In the genomic region with DNA sequence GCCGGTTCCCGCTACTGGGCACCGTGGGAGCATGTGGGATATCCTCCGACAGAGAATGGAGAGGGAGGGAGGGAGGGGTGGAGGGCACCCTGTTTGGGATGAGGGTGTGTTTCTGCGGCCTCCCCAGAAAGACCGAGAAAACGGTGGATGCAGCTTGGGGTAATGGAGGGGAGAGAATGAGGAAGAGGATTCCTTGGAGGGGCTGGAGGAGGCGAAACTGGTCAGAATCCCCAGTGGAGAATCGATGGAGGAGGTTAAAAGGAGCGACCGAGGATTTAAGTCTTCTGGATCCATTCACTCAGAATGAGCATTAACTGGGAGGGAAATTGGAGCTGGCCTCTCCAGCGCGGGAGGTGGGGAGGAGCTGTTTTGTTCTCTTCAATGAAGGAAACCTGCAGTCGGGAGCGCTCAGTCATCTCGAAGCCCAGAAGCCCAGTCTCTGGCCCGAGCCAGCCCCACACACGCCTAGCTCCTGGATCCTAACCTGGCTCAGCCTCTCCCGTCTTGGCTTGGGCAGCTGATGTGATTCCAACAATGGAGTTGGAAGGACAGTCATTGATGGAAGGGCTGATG, we compare ENCODE assay signal across 8 cellular contexts. TPM values are rescaled to one million over a fixed set of nuclear protein-coding genes. Genes with fewer than 3 reads are reported as not detected.
A peak's percentile ranks its signal among the peaks of the same experiment; 100 is the strongest.
DNase-seq lines count a peak whose midpoint lies in the region; ATAC-seq, FAIRE-seq and TF ChIP-seq lines count a peak whose summit lies in the region.

No MANE protein-coding gene starts in this region.

- H3K36me3 ChIP-seq in BLaER1 (no peaks in the 10 kb centered on the region), cardiac muscle cell (no peaks in the 10 kb centered on the region), trophoblast cell (ENCODE audit: control insufficient read depth in 1 of 2, insufficient read depth in 2 of 2, low read length in 2 of 2) (peaks cover 0 to 2% of the 10 kb centered on the region in 2 experiments)

- no peak overlapping the region for H2AK5ac ChIP-seq in trophoblast cell (ENCODE audit: low read length)

- peak in 1 of 2 donors; percentile 21 for ATAC-seq in activated T-cell treated with anti-CD3 and anti-CD28 coated beads, Interleukin-2, amount 50 U/mL, for 72 hours (replicated peaks in 1 of 2)
- no peak for ATAC-seq in GM21526 (IDR thresholded peaks at IDR 0.05; ENCODE audit: low FRiP score, unreplicated experiment)
- ATAC-seq in HG02870 (IDR thresholded peaks at IDR 0.05; ENCODE audit: unreplicated experiment) = no peak
- ATAC-seq in HG02759 (IDR thresholded peaks at IDR 0.05; ENCODE audit: unreplicated experiment) = no peak

- peaks cover 41% of the 10 kb centered on the region for H3K4me1 Mint-ChIP-seq in activated T-cell treated with anti-CD3 and anti-CD28 coated beads, Interleukin-2, amount 50 U/mL, for 72 hours (ENCODE audit: low read depth)

- no peaks in the 10 kb centered on the region for H3K9me3 ChIP-seq in BLaER1
- H3K9me3 ChIP-seq in cardiac muscle cell (ENCODE audit: low read depth) = no peaks in the 10 kb centered on the region
- no peaks in the 10 kb centered on the region for H3K9me3 ChIP-seq in trophoblast cell (ENCODE audit: insufficient read depth, low read depth, low read length)

- H3K4me1 ChIP-seq in BLaER1 = peaks cover 27% of the 10 kb centered on the region
- peaks cover 12% of the 10 kb centered on the region for H3K4me1 ChIP-seq in cardiac muscle cell (ENCODE audit: low read depth)
- peaks cover 4 to 6% of the 10 kb centered on the region in 2 experiments for H3K4me1 ChIP-seq in trophoblast cell (ENCODE audit: control insufficient read depth in 1 of 2, insufficient read depth in 2 of 2, low read length in 2 of 2)

- no peak overlapping the region for H2BK12ac ChIP-seq in trophoblast cell (ENCODE audit: low read length)

- no peaks in the 10 kb centered on the region for H3K36me3 Mint-ChIP-seq in activated T-cell treated with anti-CD3 and anti-CD28 coated beads, Interleukin-2, amount 50 U/mL, for 72 hours (ENCODE audit: insufficient read depth in 2 of 2)

- H3K79me1 ChIP-seq in trophoblast cell (ENCODE audit: low read length) = peaks cover 3% of the 10 kb centered on the region

- H2BK5ac ChIP-seq in trophoblast cell (ENCODE audit: low read depth, low read length, poor library complexity) = no peak overlapping the region

- H3K27me3 ChIP-seq in BLaER1 = no peaks in the 10 kb centered on the region
- no peaks in the 10 kb centered on the region for H3K27me3 ChIP-seq in cardiac muscle cell
- no peaks in the 10 kb centered on the region for H3K27me3 ChIP-seq in trophoblast cell (ENCODE audit: insufficient read depth, low read length)

- no peak overlapping the region for H3K27ac Mint-ChIP-seq in activated T-cell treated with anti-CD3 and anti-CD28 coated beads, Interleukin-2, amount 50 U/mL, for 72 hours

- peaks cover 10% of the 10 kb centered on the region for H3K27me3 Mint-ChIP-seq in activated T-cell treated with anti-CD3 and anti-CD28 coated beads, Interleukin-2, amount 50 U/mL, for 72 hours (ENCODE audit: low read depth)

- H3K4me3 ChIP-seq in BLaER1 (peak overlapping the region; percentile 69), cardiac muscle cell (peak overlapping the region; percentile 60), trophoblast cell (ENCODE audit: low read depth, low read length) (peak overlapping the region; percentile 79)

- H3K4me3 Mint-ChIP-seq in activated T-cell treated with anti-CD3 and anti-CD28 coated beads, Interleukin-2, amount 50 U/mL, for 72 hours = peak overlapping the region; percentile 90 to 93

- peak overlapping the region; percentile 84 for H4K8ac ChIP-seq in trophoblast cell (ENCODE audit: low read depth, low read length)

- peak overlapping the region; percentile 51; the same call in 1 of the 2 replicates for H3K9ac ChIP-seq in BLaER1
- no peak overlapping the region for H3K9ac ChIP-seq in trophoblast cell (ENCODE audit: low read length)

- no CpG with 5 or more reads among the region's 19 CpGs for WGBS in trophoblast cell (ENCODE audit: extremely low coverage, insufficient coverage, insufficient read length)

- peak overlapping the region; percentile 94 for H3K4me2 ChIP-seq in BLaER1
- H3K4me2 ChIP-seq in trophoblast cell (ENCODE audit: low read length) = peak overlapping the region; percentile 94

- H2BK120ac ChIP-seq in trophoblast cell (ENCODE audit: insufficient read depth, low read length, poor library complexity) = no peak overlapping the region

- H3K18ac ChIP-seq in trophoblast cell (ENCODE audit: low read length) = peak overlapping the region; percentile 76

- no peaks in the 10 kb centered on the region for H3K9me3 Mint-ChIP-seq in activated T-cell treated with anti-CD3 and anti-CD28 coated beads, Interleukin-2, amount 50 U/mL, for 72 hours

- FAIRE-seq in HTR-8/SVneo (lab: Jason Lieb, UNC) = no peak

- H3K27ac ChIP-seq in BLaER1 = no peak overlapping the region
- H3K27ac ChIP-seq in cardiac muscle cell = no peak overlapping the region
- H3K27ac ChIP-seq in trophoblast cell (ENCODE audit: low read depth, low read length) = no peak overlapping the region

- peak overlapping the region; percentile 47 for H4K91ac ChIP-seq in trophoblast cell (ENCODE audit: low read depth, low read length)

- H4K20me1 ChIP-seq in BLaER1 = no peaks in the 10 kb centered on the region

- H3K79me2 ChIP-seq in trophoblast cell (ENCODE audit: control insufficient read depth, insufficient read depth, low read length, poor library complexity) = peaks cover 3% of the 10 kb centered on the region

- H4K12ac ChIP-seq in trophoblast cell (ENCODE audit: low read depth, low read length) = no peak overlapping the region

- TF ChIP-seq CTCF in cardiac muscle cell (IDR thresholded peaks at IDR 0.05; ENCODE audit: low read depth, low read length) = no peak

- H3K23ac ChIP-seq in trophoblast cell (ENCODE audit: low read length) = no peak overlapping the region

- H3K4ac ChIP-seq in trophoblast cell (ENCODE audit: low read depth, low read length) = no peak overlapping the region

- H2AFZ ChIP-seq in trophoblast cell (ENCODE audit: insufficient read depth, low read length, poor library complexity) = peak overlapping the region; percentile 99

- H3K14ac ChIP-seq in trophoblast cell (ENCODE audit: low read length) = no peak overlapping the region

- peak; percentile 68 for DNase-seq in HTR-8/SVneo (ENCODE audit: insufficient read length, low spot score)
- DNase-seq in activated T-cell treated with anti-CD3 and anti-CD28 coated beads, Interleukin-2, amount 50 U/mL, for 72 hours = no peak
- DNase-seq in cardiac muscle cell (ENCODE audit: low read depth in 1 of 2, low spot score in 1 of 2) = peak in 1 of 2 donors; percentile 63
- peak in 1 of 2 donors; percentile 30 for DNase-seq in trophoblast cell

RNA-seq across cellular contexts. Expression of a gene that starts 0.6 kb away (rescaled TPM):
- 10 to 100 TPM in 1 of 2 donors, 1 to 10 TPM in 1; 8.5 to 12.1 TPM for total RNA-seq in activated T-cell treated with anti-CD3 and anti-CD28 coated beads, Interleukin-2, amount 50 U/mL, for 72 hours
- total RNA-seq in cardiac muscle cell = 11.0 and 16.0 TPM in 2 replicates
- polyA plus RNA-seq in cardiac muscle cell = 12.9 and 16.1 TPM in 2 replicates
- polyA plus RNA-seq in trophoblast cell (2013) = 23.7 and 24.7 TPM in 2 replicates

RNA-seq across cellular contexts. Expression of a gene that starts 20.2 kb away (rescaled TPM):
- total RNA-seq in activated T-cell treated with anti-CD3 and anti-CD28 coated beads, Interleukin-2, amount 50 U/mL, for 72 hours = 10 to 100 TPM; 19.7 to 30.4 TPM
- total RNA-seq in cardiac muscle cell = 11.3 and 18.4 TPM in 2 replicates
- 14.3 and 31.3 TPM in 2 replicates for polyA plus RNA-seq in cardiac muscle cell
- 12.0 and 12.8 TPM in 2 replicates for polyA plus RNA-seq in trophoblast cell (2013)

RNA-seq across cellular contexts. Expression of a gene that starts 54.1 kb away (rescaled TPM):
- 10 to 100 TPM; 65.7 to 71.3 TPM for total RNA-seq in activated T-cell treated with anti-CD3 and anti-CD28 coated beads, Interleukin-2, amount 50 U/mL, for 72 hours
- 64.6 and 77.8 TPM in 2 replicates for total RNA-seq in cardiac muscle cell
- polyA plus RNA-seq in cardiac muscle cell = 124 and 136 TPM in 2 replicates
- 67.8 and 70.6 TPM in 2 replicates for polyA plus RNA-seq in trophoblast cell (2013)
